ENCODE assay signal across 8 cellular contexts in the genomic region with DNA sequence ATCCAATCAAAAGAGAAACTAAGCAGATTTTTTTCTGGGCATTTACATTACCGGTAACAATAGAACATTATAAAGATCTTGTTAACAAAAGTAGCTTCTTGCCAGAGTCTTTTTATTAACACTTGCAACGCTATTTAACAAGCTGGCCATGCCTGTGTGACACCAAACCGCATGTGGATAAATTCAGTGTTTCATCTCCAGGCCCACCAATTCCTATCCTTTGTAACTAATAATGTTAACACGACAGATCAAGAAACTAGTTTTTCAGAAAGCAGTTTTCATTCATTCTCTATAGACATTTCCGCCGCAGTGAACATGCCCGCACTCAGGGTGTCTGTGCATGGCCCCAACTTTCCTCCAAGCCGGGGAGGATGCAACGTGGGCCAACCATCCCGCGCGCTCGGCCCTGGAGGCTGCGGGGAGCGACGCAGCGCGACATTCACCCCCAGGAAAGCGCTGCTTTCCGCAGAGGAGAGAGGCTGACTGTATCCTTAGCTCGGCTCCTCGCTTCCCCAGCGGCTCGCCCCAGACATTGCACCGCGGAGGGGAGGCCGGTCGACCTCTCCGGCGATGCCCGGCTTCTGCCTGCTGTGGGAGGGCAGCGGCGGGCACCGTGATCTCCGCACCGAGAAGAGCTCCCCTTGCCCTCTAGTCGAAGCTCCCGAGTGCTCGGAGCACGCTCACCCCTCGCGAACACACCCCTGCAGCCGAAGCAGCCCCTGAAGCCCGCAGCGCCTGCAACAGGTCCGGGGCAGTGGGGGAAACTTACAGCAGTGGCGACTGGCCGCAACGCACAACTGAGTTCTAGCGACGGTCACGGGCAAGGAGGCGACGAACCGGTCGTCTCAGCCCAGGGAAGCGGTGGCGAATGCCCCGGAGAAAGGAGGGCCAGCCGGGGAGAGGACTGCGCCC. TPM values are rescaled to one million over a fixed set of nuclear protein-coding genes. Genes with fewer than 3 reads are reported as not detected.
DNase-seq lines count a peak whose midpoint lies in the region; ATAC-seq and TF ChIP-seq lines count a peak whose summit lies in the region.

No MANE protein-coding gene starts in this region.

- intact Hi-C loops in left ventricle myocardium inferior (cut with micrococcal nuclease): loop anchor here (5.0 to 10.0 kb wide), 2 partner anchors 602 to 845 kb away; no protein-coding TSS in a partner anchor

- H3K27ac ChIP-seq in AG04450 (ENCODE audit: low read depth, low read length) (peak overlapping the region; percentile 75), left ventricle myocardium inferior (replicated peaks) (peak overlapping the region; percentile 94)

- ATAC-seq in GM18870 (IDR thresholded peaks at IDR 0.05; ENCODE audit: unreplicated experiment) (peak; percentile 8), HG03135 (IDR thresholded peaks at IDR 0.05; ENCODE audit: unreplicated experiment) (peak; percentile 27)

- H3K36me3 Mint-ChIP-seq in activated naive CD8-positive, alpha-beta T cell treated with anti-CD3 and anti-CD28 coated beads for 36 hours: no peaks in the 10 kb centered on the region

- POLR2A ChIA-PET in AG04450 (lab: Yijun Ruan, JAX): interaction anchor here (0.7 to 1.7 kb wide), 9 partner anchors 9 to 701 kb away, joined by 3 to 9 read pairs (median 4); no protein-coding TSS in a partner anchor

- H3K4me3 Mint-ChIP-seq in activated naive CD8-positive, alpha-beta T cell treated with anti-CD3 and anti-CD28 coated beads for 36 hours: peak overlapping the region; percentile 83

- CTCF ChIA-PET in AG04450 (lab: Charles Lee): interaction anchor here (0.6 to 6.9 kb wide), 23 partner anchors 10 to 1015 kb away, joined by 3 to 76 read pairs (median 3); no protein-coding TSS in a partner anchor

- H3K27me3 Mint-ChIP-seq in activated naive CD8-positive, alpha-beta T cell treated with anti-CD3 and anti-CD28 coated beads for 36 hours: peaks cover 73% of the 10 kb centered on the region

- H3K9me3 Mint-ChIP-seq in activated naive CD8-positive, alpha-beta T cell treated with anti-CD3 and anti-CD28 coated beads for 36 hours: no peaks in the 10 kb centered on the region

- H3K4me3 ChIP-seq in AG04450 (ENCODE audit: low read depth, low read length) (peak overlapping the region; percentile 93), left ventricle myocardium inferior (peak overlapping the region; percentile 89)

- H3K4me1 ChIP-seq in left ventricle myocardium inferior: peaks cover 90% of the 10 kb centered on the region

- H3K27me3 ChIP-seq in AG04450 (ENCODE audit: control insufficient read depth, insufficient read depth, low read length): no peaks in the 10 kb centered on the region
- peaks cover 4% of the 10 kb centered on the region for H3K27me3 ChIP-seq in left ventricle myocardium inferior (ENCODE audit: low read depth)

- TF ChIP-seq CTCF in AG04450 (IDR thresholded peaks at IDR 0.05; ENCODE audit: low read depth, low read length) (peak; percentile 33; the same call in 1 of the 2 replicates), left ventricle myocardium inferior (IDR thresholded peaks at IDR 0.05; ENCODE audit: borderline replicate concordance) (no peak)

- H3K27ac Mint-ChIP-seq in activated naive CD8-positive, alpha-beta T cell treated with anti-CD3 and anti-CD28 coated beads for 36 hours: no peak overlapping the region

- peaks cover 4% of the 10 kb centered on the region for H3K36me3 ChIP-seq in left ventricle myocardium inferior

- peaks cover 26% of the 10 kb centered on the region for H3K4me1 Mint-ChIP-seq in activated naive CD8-positive, alpha-beta T cell treated with anti-CD3 and anti-CD28 coated beads for 36 hours

- H3K9me3 ChIP-seq in AG04450 (ENCODE audit: control insufficient read depth, insufficient read depth, low read length) (peaks cover 4% of the 10 kb centered on the region; the same call in 1 of the 2 replicates), left ventricle myocardium inferior (replicated peaks) (no peaks in the 10 kb centered on the region)

- no peak for DNase-seq in AG04450 (ENCODE audit: low read depth, low spot score)
- DNase-seq in RPMI7951 (ENCODE audit: low read depth): peak; percentile 54
- DNase-seq in activated naive CD8-positive, alpha-beta T cell treated with anti-CD3 and anti-CD28 coated beads for 36 hours: peak; percentile 44
- peak; percentile 46 for DNase-seq in left ventricle myocardium inferior
- peak; percentile 94 for DNase-seq in retina
- no peak for DNase-seq in HUDEP-2 (lab: John Stamatoyannopoulos, UW; ENCODE audit: unreplicated experiment in 76 of 76)

RNA-seq across cellular contexts. Expression of gene ENC1, which starts 0.7 kb away (rescaled TPM):
- polyA plus RNA-seq in AG04450 (2011; rRNA removed): 19.3 and 23.1 TPM in 2 replicates
- 31.9 and 45.9 TPM in 2 replicates for polyA minus RNA-seq in AG04450 (2011; rRNA and poly(A)+ RNA removed)
- 23.3 and 24.0 TPM in 2 replicates for total RNA-seq in RPMI7951 (2014; rRNA removed; shearing (Covaris generic))
- total RNA-seq in activated naive CD8-positive, alpha-beta T cell treated with anti-CD3 and anti-CD28 coated beads for 36 hours: under 1 TPM; 0.52 to 0.60 TPM
- 3.8 TPM for total RNA-seq in left ventricle myocardium inferior

RNA-seq across cellular contexts. Expression of gene HEXB, which starts 45.2 kb away (rescaled TPM):
- polyA plus RNA-seq in AG04450 (2011; rRNA removed): 193 and 246 TPM in 2 replicates
- 105 and 115 TPM in 2 replicates for polyA minus RNA-seq in AG04450 (2011; rRNA and poly(A)+ RNA removed)
- total RNA-seq in RPMI7951 (2014; rRNA removed; shearing (Covaris generic)): 162 and 180 TPM in 2 replicates
- total RNA-seq in activated naive CD8-positive, alpha-beta T cell treated with anti-CD3 and anti-CD28 coated beads for 36 hours: 10 to 100 TPM; 44.7 to 51.7 TPM
- 138 TPM for total RNA-seq in left ventricle myocardium inferior

Comparison
In these comparisons a context has a peak if more than half of its experiments do, and no peak if none do; other contexts are left out.
1. DNase-seq: peak in RPMI7951 (single experiment), activated naive CD8-positive, alpha-beta T cell treated with anti-CD3 and anti-CD28 coated beads for 36 hours (single experiment), left ventricle myocardium inferior (single experiment) and retina (single experiment); none in AG04450 (single experiment) and HUDEP-2 (0 of 76).